ENCODE assay signal across 13 cellular contexts in the genomic region with DNA sequence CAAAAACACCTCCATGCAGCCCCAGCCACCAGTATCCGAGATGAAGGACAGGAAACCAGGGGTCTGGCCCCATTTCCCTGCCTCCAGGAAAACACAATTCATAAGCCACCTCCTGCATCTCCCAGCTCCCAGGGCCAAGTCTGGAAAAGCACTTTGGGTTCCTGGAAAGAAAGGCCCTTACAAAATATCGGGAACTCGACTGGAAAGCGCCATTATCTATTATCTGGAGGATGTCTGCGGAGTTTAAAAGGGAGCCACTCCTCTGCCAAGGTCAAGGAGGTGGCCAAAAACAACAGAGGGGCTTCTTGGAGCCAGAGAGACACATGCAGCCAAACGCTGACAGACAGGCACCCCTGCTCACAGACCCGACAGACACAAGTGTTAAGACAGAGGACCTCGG. TPM values are rescaled to one million over a fixed set of nuclear protein-coding genes. Genes with fewer than 3 reads are reported as not detected.
DNase-seq lines count a peak whose midpoint lies in the region; ATAC-seq and TF ChIP-seq lines count a peak whose summit lies in the region.
"Had no signal": no experiment of that assay in that cellular context is flagged by ENCODE, and none has a peak within 500 bp of the region (broad histone marks: within the 10 kb centered on the region; RNA-seq: fewer than 3 reads in every experiment).

No MANE protein-coding gene starts in this region.

- H3K27me3 ChIP-seq in CD4-positive, CD25-positive, alpha-beta regulatory T cell (ENCODE audit: control insufficient read depth, insufficient read depth, low read length), result no peaks in the 10 kb centered on the region
- H3K27me3 ChIP-seq in endodermal cell (ENCODE audit: control insufficient read depth, insufficient read depth, low read length, poor library complexity, severe bottlenecking), result no peaks in the 10 kb centered on the region

- H3K4me3 ChIP-seq in CD4-positive, CD25-positive, alpha-beta regulatory T cell (ENCODE audit: low read depth, low read length), result no peak overlapping the region
- H3K4me3 ChIP-seq in endodermal cell (ENCODE audit: low read length), result no peak overlapping the region
- H3K4me3 ChIP-seq: mucosa of descending colon had no signal

- no peak for ATAC-seq in CD4-positive, CD25-positive, alpha-beta regulatory T cell (ENCODE audit: low read depth in 2 of 2)
- ATAC-seq in SK-N-SH treated with all-trans-retinoic acid at 6 μM for 48 hours, result no peak
- ATAC-seq in GM18505 (IDR thresholded peaks at IDR 0.05; ENCODE audit: unreplicated experiment), result no peak
- no peak for ATAC-seq in GM21447 (IDR thresholded peaks at IDR 0.05; ENCODE audit: unreplicated experiment)
- ATAC-seq in left lobe of liver, result no peak
- ATAC-seq: mucosa of descending colon had no signal

- peak overlapping the region; percentile 97 to 98 (median 97) for H3K27ac Mint-ChIP-seq in CD4-positive, CD25-positive, alpha-beta regulatory T cell
- peak overlapping the region; percentile 88 for H3K27ac Mint-ChIP-seq in endodermal cell
- H3K27ac Mint-ChIP-seq: B cell had no signal

- WGBS in endodermal cell (ENCODE audit: insufficient coverage in 1 of 2, insufficient read length in 1 of 2), 2 experiments, result 87 to 91% methylated on average over 5 to 8 of the region's 8 CpGs

- no peak for TF ChIP-seq CTCF in endodermal cell (conservative IDR thresholded peaks at IDR 0.05)

- no peak for TF ChIP-seq POLR2A in GM18505 (IDR thresholded peaks at IDR 0.05; ENCODE audit: borderline replicate concordance, extremely low read depth, insufficient read depth, insufficient read length)

- peaks cover 7 to 93% (median 50%) of the 10 kb centered on the region in 4 donors for H3K4me1 Mint-ChIP-seq in CD4-positive, CD25-positive, alpha-beta regulatory T cell
- H3K4me1 Mint-ChIP-seq in endodermal cell, result peaks cover 66% of the 10 kb centered on the region
- H3K4me1 Mint-ChIP-seq: B cell had no signal

- no peaks in the 10 kb centered on the region for H3K27me3 Mint-ChIP-seq in CD4-positive, CD25-positive, alpha-beta regulatory T cell
- no peaks in the 10 kb centered on the region for H3K27me3 Mint-ChIP-seq in endodermal cell (ENCODE audit: insufficient read depth)
- H3K27me3 Mint-ChIP-seq: B cell had no signal

- H3K4me3 Mint-ChIP-seq in CD4-positive, CD25-positive, alpha-beta regulatory T cell, result peak overlapping the region in 3 of 4 donors; percentile 78 to 85 (median 82)
- H3K4me3 Mint-ChIP-seq in endodermal cell, result no peak overlapping the region
- H3K4me3 Mint-ChIP-seq: B cell had no signal

- H3K9ac ChIP-seq in endodermal cell (ENCODE audit: extremely low read depth, low read length, poor library complexity, severe bottlenecking), result no peak overlapping the region

- H3K36me3 Mint-ChIP-seq in CD4-positive, CD25-positive, alpha-beta regulatory T cell, result peaks cover 20% of the 10 kb centered on the region
- H3K36me3 Mint-ChIP-seq in endodermal cell (ENCODE audit: low read depth), result peaks cover 29% of the 10 kb centered on the region

- peaks cover 0 to 9% (median 0%) of the 10 kb centered on the region in 7 donors for H3K9me3 Mint-ChIP-seq in CD4-positive, CD25-positive, alpha-beta regulatory T cell
- no peaks in the 10 kb centered on the region for H3K9me3 Mint-ChIP-seq in endodermal cell

- peak overlapping the region; percentile 86 for H3K27ac ChIP-seq in CD4-positive, CD25-positive, alpha-beta regulatory T cell (ENCODE audit: insufficient read depth, low read length, poor library complexity, severe bottlenecking)
- no peak overlapping the region for H3K27ac ChIP-seq in endodermal cell (ENCODE audit: low read depth, low read length)

- H3K9me3 ChIP-seq in CD4-positive, CD25-positive, alpha-beta regulatory T cell (ENCODE audit: control insufficient read depth in 2 of 2, low read length in 2 of 2), result peaks cover 0 to 6% of the 10 kb centered on the region in 2 experiments
- H3K9me3 ChIP-seq in endodermal cell (ENCODE audit: control insufficient read depth, low read length), result no peaks in the 10 kb centered on the region
- H3K9me3 ChIP-seq: mucosa of descending colon had no signal

- H3K36me3 ChIP-seq in CD4-positive, CD25-positive, alpha-beta regulatory T cell (ENCODE audit: control insufficient read depth, insufficient read depth, low read length), result peaks cover 13% of the 10 kb centered on the region
- H3K36me3 ChIP-seq in endodermal cell (ENCODE audit: control insufficient read depth, insufficient read depth, low read length), result peaks cover 92% of the 10 kb centered on the region

- DNase-seq in CD4-positive, CD25-positive, alpha-beta regulatory T cell, result no peak
- peak; percentile 44 for DNase-seq in endodermal cell
- DNase-seq in posterior vena cava (ENCODE audit: low spot score), result peak; percentile 81
- DNase-seq in cortex of kidney (lab: John Stamatoyannopoulos, UW), result no peak
- DNase-seq in left lobe of liver (ENCODE audit: low spot score), result no peak
- DNase-seq: hippocampal formation, NCI-H1105, substantia nigra had no signal

- peaks cover 70% of the 10 kb centered on the region for H3K4me1 ChIP-seq in CD4-positive, CD25-positive, alpha-beta regulatory T cell (ENCODE audit: control insufficient read depth, insufficient read depth, low read length, poor library complexity, severe bottlenecking)
- peaks cover 26% of the 10 kb centered on the region for H3K4me1 ChIP-seq in endodermal cell (ENCODE audit: control insufficient read depth, insufficient read depth, low read length)

- intact Hi-C loops in posterior vena cava (cut with DNase I), result no loop called here

TF ChIP-seq in SK-N-SH treated with all-trans-retinoic acid at 6 μM for 48 hours, 23 proteins besides CTCF, POLR2A, EP300 and RAD21:
- no peak for TF ChIP-seq CSRNP3 (CRISPR knock-in tag; IDR thresholded peaks at IDR 0.05)
- TF ChIP-seq ARNTL (CRISPR knock-in tag; IDR thresholded peaks at IDR 0.05; ENCODE audit: borderline replicate concordance, low read depth), result no peak
- TF ChIP-seq ISL1 (CRISPR knock-in tag; IDR thresholded peaks at IDR 0.05), result peak; percentile 41
- no peak for TF ChIP-seq TCF4 (CRISPR knock-in tag; IDR thresholded peaks at IDR 0.05; ENCODE audit: borderline replicate concordance)
- TF ChIP-seq PPARA (CRISPR knock-in tag; IDR thresholded peaks at IDR 0.05; ENCODE audit: borderline replicate concordance), result no peak
TF ChIP-seq in SK-N-SH treated with all-trans-retinoic acid at 6 μM for 48 hours: peak in this region for 1.

RNA-seq across cellular contexts. Expression of gene ACTN1, which starts 9.8 kb away (rescaled TPM):
- total RNA-seq in CD4-positive, CD25-positive, alpha-beta regulatory T cell, result 47.5 TPM
- 10 to 100 TPM; 28.3 to 78.8 (median 51.8) TPM for polyA plus RNA-seq in CD4-positive, CD25-positive, alpha-beta regulatory T cell
- total RNA-seq in endodermal cell (100 to 1,000 TPM; 190 to 275 TPM), posterior vena cava (100 to 1,000 TPM; 665 to 826 TPM), left lobe of liver (60.1 TPM)
- 115 TPM for polyA plus RNA-seq in endodermal cell (2013, experiment 1 of 2)
- 126 TPM for polyA plus RNA-seq in endodermal cell (2013, experiment 2 of 2)

Comparison
In these comparisons a context has a peak if more than half of its experiments do, and no peak if none do; other contexts are left out.
1. DNase-seq: peak in endodermal cell (single experiment) and posterior vena cava (single experiment); none in CD4-positive, CD25-positive, alpha-beta regulatory T cell (0 of 3), cortex of kidney (single experiment) and left lobe of liver (single experiment).